ENCODE assay signal across 20 cellular contexts in genomic region chr2:27591745-27592144, GRCh38.
"Had no signal": no experiment of that assay in that cellular context is flagged by ENCODE, and none has a peak within 500 bp of the region (broad histone marks: within the 10 kb centered on the region; RNA-seq: fewer than 3 reads in every experiment).

No MANE protein-coding gene starts in this region.

- H3K4me3 Mint-ChIP-seq: activated CD4-positive, alpha-beta T cell treated with anti-CD3 and anti-CD28 coated beads for 36 hours; activated CD8-positive, alpha-beta T cell treated with anti-CD3 and anti-CD28 coated beads for 36 hours; activated naive CD8-positive, alpha-beta T cell; endodermal cell; T-helper 2 cell treated with Interferon-gamma antibody and Interleukin-4, amounts not matched to agents 5 μg/mL and 100 μg/mL, for 36 hours; WTC11 had no signal

- H3K27ac Mint-ChIP-seq: activated CD4-positive, alpha-beta T cell treated with anti-CD3 and anti-CD28 coated beads for 36 hours; activated CD8-positive, alpha-beta T cell treated with anti-CD3 and anti-CD28 coated beads for 36 hours; activated naive CD8-positive, alpha-beta T cell; endodermal cell; naive thymus-derived CD8-positive, alpha-beta T cell; T-helper 2 cell treated with Interferon-gamma antibody and Interleukin-4, amounts not matched to agents 5 μg/mL and 100 μg/mL, for 36 hours; WTC11 had no signal

- H3K4me1 Mint-ChIP-seq: endodermal cell, WTC11 had no signal

- H3K9me3 ChIP-seq: colonic mucosa had no signal

- H3K4me1 ChIP-seq: colonic mucosa, parathyroid adenoma had no signal

- DNase-seq: activated CD4-positive, alpha-beta T cell treated with anti-CD3 and anti-CD28 coated beads for 36 hours; activated CD8-positive, alpha-beta memory T cell treated with anti-CD3 and anti-CD28 coated beads, Interleukin-2, amount 50 U/mL, for 48 hours; activated CD8-positive, alpha-beta T cell treated with anti-CD3 and anti-CD28 coated beads for 36 hours; activated gamma-delta T cell treated with Interleukin-2 at 50 U/mL for 16 hours; amygdala; colonic mucosa; endodermal cell; heart right ventricle; lower lobe of right lung; naive thymus-derived CD8-positive, alpha-beta T cell; SK-N-SH; stimulated activated naive CD8-positive, alpha-beta T cell treated with anti-CD3 and anti-CD28 coated beads, Interleukin-15, Interleukin-2, amounts not matched to agents 100 U/mL and 50 U/mL, for 24 hours; substantia nigra; tibial artery had no signal

- ATAC-seq: activated CD4-positive, alpha-beta T cell treated with anti-CD3 and anti-CD28 coated beads for 36 hours; activated CD8-positive, alpha-beta T cell treated with anti-CD3 and anti-CD28 coated beads for 36 hours; gastroesophageal sphincter; heart right ventricle; lower lobe of right lung; naive thymus-derived CD8-positive, alpha-beta T cell; stimulated activated naive CD8-positive, alpha-beta T cell treated with anti-CD3 and anti-CD28 coated beads, Interleukin-15, Interleukin-2, amounts not matched to agents 100 U/mL and 50 U/mL, for 24 hours; WTC11 had no signal

- H2AFZ ChIP-seq: parathyroid adenoma had no signal

- H3K9ac ChIP-seq: parathyroid adenoma, SK-N-SH had no signal

- H3K4me2 ChIP-seq: SK-N-SH had no signal

- H3K27me3 ChIP-seq: colonic mucosa, gastroesophageal sphincter, heart right ventricle, neutrophil, tibial artery had no signal

- H3K4me3 ChIP-seq: colonic mucosa, gastroesophageal sphincter, heart right ventricle, lower lobe of right lung, tibial artery had no signal

- H3K36me3 ChIP-seq: colonic mucosa, lower lobe of right lung, neutrophil had no signal

- H3K27me3 Mint-ChIP-seq: activated CD4-positive, alpha-beta T cell treated with anti-CD3 and anti-CD28 coated beads for 36 hours; activated CD8-positive, alpha-beta T cell treated with anti-CD3 and anti-CD28 coated beads for 36 hours; activated naive CD8-positive, alpha-beta T cell; naive thymus-derived CD8-positive, alpha-beta T cell had no signal

- H3K27ac ChIP-seq: colonic mucosa, gastroesophageal sphincter, heart right ventricle, lower lobe of right lung, neutrophil, parathyroid adenoma, tibial artery had no signal
